Comparison of ENCODE assay signal across 8 cellular contexts in genomic region chr1:239387304-239388231, GRCh38. TPM values are rescaled to one million over a fixed set of nuclear protein-coding genes. Genes with fewer than 3 reads are reported as not detected.
DNase-seq lines count a peak whose midpoint lies in the region; ATAC-seq and TF ChIP-seq lines count a peak whose summit lies in the region.

No MANE protein-coding gene starts in this region.

- DNase-seq in CD4-positive, alpha-beta memory T cell: no peak
- DNase-seq in MG63 (peak; percentile 12), NCI-H446 (lab: John Stamatoyannopoulos, UW) (no peak), brain microvascular endothelial cell (no peak)
- no peak for DNase-seq in effector memory CD4-positive, alpha-beta T cell

- intact Hi-C loops in CD4-positive, alpha-beta memory T cell (cut with micrococcal nuclease): no loop called here

- H3K27ac Mint-ChIP-seq in CD4-positive, alpha-beta memory T cell: no peak overlapping the region

- H3K9me3 ChIP-seq in CD4-positive, alpha-beta memory T cell (ENCODE audit: control insufficient read depth in 1 of 2, low read length in 2 of 2): no peaks in the 10 kb centered on the region
- H3K9me3 ChIP-seq in MG63 (no peaks in the 10 kb centered on the region), neuron (ENCODE audit: low read length) (no peaks in the 10 kb centered on the region)
- H3K9me3 ChIP-seq in effector memory CD4-positive, alpha-beta T cell (ENCODE audit: control insufficient read depth, low read length): no peaks in the 10 kb centered on the region

- peaks cover 0 to 4% of the 10 kb centered on the region in 2 donors for H3K36me3 Mint-ChIP-seq in CD4-positive, alpha-beta memory T cell

- H3K36me3 ChIP-seq in CD4-positive, alpha-beta memory T cell (ENCODE audit: insufficient read depth, low read length): no peaks in the 10 kb centered on the region
- H3K36me3 ChIP-seq in MG63 (no peaks in the 10 kb centered on the region), neuron (ENCODE audit: insufficient read depth, low read length) (no peaks in the 10 kb centered on the region), brain microvascular endothelial cell (replicated peaks) (no peaks in the 10 kb centered on the region)
- no peaks in the 10 kb centered on the region for H3K36me3 ChIP-seq in effector memory CD4-positive, alpha-beta T cell (ENCODE audit: control insufficient read depth, insufficient read depth, low read length)

- H3K4me3 Mint-ChIP-seq in CD4-positive, alpha-beta memory T cell: peak overlapping the region; percentile 60 to 82 (median 74)

- peak overlapping the region; percentile 70 for H2AFZ ChIP-seq in neuron (ENCODE audit: low read depth, low read length)

- H3K27me3 Mint-ChIP-seq in CD4-positive, alpha-beta memory T cell: peaks cover 45 to 46% of the 10 kb centered on the region in 2 donors

- no peak for ATAC-seq in HG02623 (IDR thresholded peaks at IDR 0.05; ENCODE audit: unreplicated experiment)
- ATAC-seq in HG03095 (IDR thresholded peaks at IDR 0.05; ENCODE audit: unreplicated experiment): no peak

- no peak overlapping the region for H3K27ac ChIP-seq in CD4-positive, alpha-beta memory T cell (ENCODE audit: low read depth, low read length)
- H3K27ac ChIP-seq in effector memory CD4-positive, alpha-beta T cell (ENCODE audit: insufficient read depth, low read length, poor library complexity, severe bottlenecking): no peak overlapping the region
- H3K27ac ChIP-seq in brain microvascular endothelial cell: no peak overlapping the region

- CTCF ChIA-PET in CD4-positive, alpha-beta memory T cell (lab: Charles Lee; ENCODE audit: partially characterized antibody): interaction anchor here (0.5 kb wide), 1 partner anchor 7 kb away, joined by 3 read pairs; no protein-coding TSS in a partner anchor

- H3K27me3 ChIP-seq in CD4-positive, alpha-beta memory T cell (ENCODE audit: insufficient read depth, low read length): peaks cover 18% of the 10 kb centered on the region
- peaks cover 68% of the 10 kb centered on the region for H3K27me3 ChIP-seq in MG63
- peaks cover 36% of the 10 kb centered on the region for H3K27me3 ChIP-seq in effector memory CD4-positive, alpha-beta T cell (replicated peaks; ENCODE audit: control insufficient read depth, insufficient read depth, low read length, poor library complexity, severe bottlenecking)
- peaks cover 57% of the 10 kb centered on the region for H3K27me3 ChIP-seq in neuron (ENCODE audit: insufficient read depth, low read length)
- peaks cover 28% of the 10 kb centered on the region for H3K27me3 ChIP-seq in brain microvascular endothelial cell (replicated peaks)

- H3K4me1 ChIP-seq in CD4-positive, alpha-beta memory T cell (ENCODE audit: insufficient read depth, low read length): peaks cover 10% of the 10 kb centered on the region
- peaks cover 9% of the 10 kb centered on the region for H3K4me1 ChIP-seq in effector memory CD4-positive, alpha-beta T cell (ENCODE audit: control insufficient read depth, insufficient read depth, low read length, poor library complexity, severe bottlenecking)
- peaks cover 9% of the 10 kb centered on the region for H3K4me1 ChIP-seq in neuron (ENCODE audit: insufficient read depth, low read length)

- peaks cover 0 to 9% (median 3%) of the 10 kb centered on the region in 8 donors for H3K9me3 Mint-ChIP-seq in CD4-positive, alpha-beta memory T cell

- in situ Hi-C loops in brain microvascular endothelial cell (cut with HindIII; ENCODE audit: low pct_ligation_motif_present, low sequenced_read_pairs): no loop called here

- POLR2A ChIA-PET in CD4-positive, alpha-beta memory T cell (lab: Charles Lee; ENCODE audit: partially characterized antibody): no interaction called here

- TF ChIP-seq CTCF in brain microvascular endothelial cell (IDR thresholded peaks at IDR 0.05; ENCODE audit: low read depth, low read length, missing control alignments): no peak

- peaks cover 16 to 33% (median 26%) of the 10 kb centered on the region in 4 donors for H3K4me1 Mint-ChIP-seq in CD4-positive, alpha-beta memory T cell

- no peak overlapping the region for H3K4me3 ChIP-seq in CD4-positive, alpha-beta memory T cell (ENCODE audit: low read length in 2 of 2)
- H3K4me3 ChIP-seq in MG63 (peak overlapping the region; percentile 43), neuron (ENCODE audit: low read length) (peak overlapping the region; percentile 40), brain microvascular endothelial cell (ENCODE audit: low read depth, low read length) (no peak overlapping the region)
- peak overlapping the region; percentile 40 for H3K4me3 ChIP-seq in effector memory CD4-positive, alpha-beta T cell (ENCODE audit: insufficient read depth, low read depth, low read length, poor library complexity, severe bottlenecking)

RNA-seq across cellular contexts. Expression of gene CHRM3, which starts 1.2 kb away (rescaled TPM):
- total RNA-seq in CD4-positive, alpha-beta memory T cell: under 1 TPM; 0.09 to 0.17 TPM
- under 1 TPM in 1 of 2 donors, not detected in 1; 0.63 TPM for polyA plus RNA-seq in CD4-positive, alpha-beta memory T cell
- total RNA-seq in MG63 (2014; rRNA removed; shearing (Covaris generic); ENCODE audit: low replicate concordance): 0.02 and 0.03 TPM in 2 replicates

Comparison
In these comparisons a context has a peak if more than half of its experiments do, and no peak if none do; other contexts are left out.
1. H3K4me3 ChIP-seq: peak in MG63 (single experiment), effector memory CD4-positive, alpha-beta T cell (single experiment) and neuron (single experiment); none in CD4-positive, alpha-beta memory T cell (0 of 2) and brain microvascular endothelial cell (single experiment).